Comparison of ENCODE assay signal across 9 cellular contexts in genomic region chr12:115354476-115354890, GRCh38.
DNase-seq lines count a peak whose midpoint lies in the region; ATAC-seq and TF ChIP-seq lines count a peak whose summit lies in the region.
"Had no signal": no experiment of that assay in that cellular context is flagged by ENCODE, and none has a peak within 500 bp of the region (broad histone marks: within the 10 kb centered on the region; RNA-seq: fewer than 3 reads in every experiment).

No MANE protein-coding gene starts in this region.

- no peak for TF ChIP-seq POLR2A in Peyer's patch (IDR thresholded peaks at IDR 0.05)

- peak overlapping the region in 3 of 4 donors; percentile 44 to 69 (median 58) for H3K27ac ChIP-seq in Peyer's patch
- peak overlapping the region; percentile 32 for H3K27ac ChIP-seq in stomach smooth muscle (ENCODE audit: low read length)
- H3K27ac ChIP-seq in CD8-positive, alpha-beta memory T cell (ENCODE audit: low read depth, low read length): no peak overlapping the region

- TF ChIP-seq CTCF in Peyer's patch (IDR thresholded peaks at IDR 0.05) (no peak), foreskin fibroblast (IDR thresholded peaks at IDR 0.05; ENCODE audit: low read depth, low read length) (no peak)

- no peaks in the 10 kb centered on the region for H3K36me3 ChIP-seq in Peyer's patch
- no peaks in the 10 kb centered on the region for H3K36me3 ChIP-seq in stomach smooth muscle (ENCODE audit: control insufficient read depth in 2 of 2, insufficient read depth in 2 of 2, low read length in 2 of 2)
- H3K36me3 ChIP-seq in CD8-positive, alpha-beta memory T cell (ENCODE audit: insufficient read depth, low read length): no peaks in the 10 kb centered on the region

- no peaks in the 10 kb centered on the region for H3K27me3 Mint-ChIP-seq in CD8-positive, alpha-beta memory T cell
- H3K27me3 Mint-ChIP-seq: activated T-helper 17 cell treated with anti-CD3 and anti-CD28 coated beads, Interleukin-2, amount 50 U/mL, for 72 hours had no signal

- peak; percentile 47 for ATAC-seq in GM21360 (IDR thresholded peaks at IDR 0.05; ENCODE audit: unreplicated experiment)

- H3K4me3 Mint-ChIP-seq in CD8-positive, alpha-beta memory T cell: peak overlapping the region in 2 of 7 donors; percentile 26 to 49
- H3K4me3 Mint-ChIP-seq: activated T-helper 17 cell treated with anti-CD3 and anti-CD28 coated beads, Interleukin-2, amount 50 U/mL, for 72 hours had no signal

- H3K4me1 ChIP-seq in Peyer's patch (no peaks in the 10 kb centered on the region), stomach smooth muscle (ENCODE audit: control insufficient read depth, insufficient read depth, low read length) (no peaks in the 10 kb centered on the region)
- no peaks in the 10 kb centered on the region for H3K4me1 ChIP-seq in CD8-positive, alpha-beta memory T cell (ENCODE audit: insufficient read depth, low read length)

- H3K36me3 Mint-ChIP-seq in CD8-positive, alpha-beta memory T cell: no peaks in the 10 kb centered on the region

- peaks cover 0 to 4% (median 2%) of the 10 kb centered on the region in 5 donors for H3K9me3 Mint-ChIP-seq in CD8-positive, alpha-beta memory T cell

- H3K27me3 ChIP-seq in Peyer's patch (no peaks in the 10 kb centered on the region), stomach smooth muscle (ENCODE audit: control insufficient read depth in 1 of 2, insufficient read depth in 2 of 2, low read length in 2 of 2) (no peaks in the 10 kb centered on the region)
- no peaks in the 10 kb centered on the region for H3K27me3 ChIP-seq in CD8-positive, alpha-beta memory T cell (ENCODE audit: insufficient read depth, low read length, poor library complexity, severe bottlenecking)

- no peaks in the 10 kb centered on the region for H3K9me3 ChIP-seq in Peyer's patch
- H3K9me3 ChIP-seq in stomach smooth muscle (ENCODE audit: control insufficient read depth in 2 of 2, low read length in 2 of 2): no peaks in the 10 kb centered on the region
- H3K9me3 ChIP-seq in CD8-positive, alpha-beta memory T cell (ENCODE audit: low read length): no peaks in the 10 kb centered on the region

- CTCF ChIA-PET in CD8-positive, alpha-beta memory T cell (lab: Charles Lee): no interaction called here

- peak overlapping the region in 1 of 2 donors; percentile 68 for H3K9ac ChIP-seq in stomach smooth muscle (ENCODE audit: low read length in 2 of 2)

- H3K4me3 ChIP-seq in Peyer's patch (peak overlapping the region in 3 of 4 donors; percentile 9 to 46 (median 16)), foreskin fibroblast (ENCODE audit: low read depth in 1 of 2, low read length in 2 of 2) (peak overlapping the region; percentile 55 to 64), stomach smooth muscle (ENCODE audit: low read length in 2 of 2) (peak overlapping the region; percentile 67 to 68)
- H3K4me3 ChIP-seq in CD8-positive, alpha-beta memory T cell (ENCODE audit: low read length): no peak overlapping the region

- no peak for DNase-seq in Peyer's patch
- DNase-seq in foreskin fibroblast: peak in 1 of 2 donors; percentile 33
- DNase-seq in CD8-positive, alpha-beta memory T cell: no peak
- DNase-seq in Kasumi-1 (lab: John Stamatoyannopoulos, UW): no peak
- DNase-seq in SK-N-DZ (ENCODE audit: low spot score): no peak
- DNase-seq: stimulated activated CD4-positive, alpha-beta T cell treated with anti-CD3 and anti-CD28 coated beads, Interleukin-4, amount 100 ng/mL, for 24 hours had no signal

- POLR2A ChIA-PET in CD8-positive, alpha-beta memory T cell (lab: Charles Lee): no interaction called here

- H3K27ac Mint-ChIP-seq in CD8-positive, alpha-beta memory T cell: peak overlapping the region in 1 of 8 donors; percentile 51
- H3K27ac Mint-ChIP-seq: activated T-helper 17 cell treated with anti-CD3 and anti-CD28 coated beads, Interleukin-2, amount 50 U/mL, for 72 hours had no signal

- H3K4me1 Mint-ChIP-seq in CD8-positive, alpha-beta memory T cell: no peaks in the 10 kb centered on the region
- H3K4me1 Mint-ChIP-seq: activated T-helper 17 cell treated with anti-CD3 and anti-CD28 coated beads, Interleukin-2, amount 50 U/mL, for 72 hours had no signal
